In the genomic region with DNA sequence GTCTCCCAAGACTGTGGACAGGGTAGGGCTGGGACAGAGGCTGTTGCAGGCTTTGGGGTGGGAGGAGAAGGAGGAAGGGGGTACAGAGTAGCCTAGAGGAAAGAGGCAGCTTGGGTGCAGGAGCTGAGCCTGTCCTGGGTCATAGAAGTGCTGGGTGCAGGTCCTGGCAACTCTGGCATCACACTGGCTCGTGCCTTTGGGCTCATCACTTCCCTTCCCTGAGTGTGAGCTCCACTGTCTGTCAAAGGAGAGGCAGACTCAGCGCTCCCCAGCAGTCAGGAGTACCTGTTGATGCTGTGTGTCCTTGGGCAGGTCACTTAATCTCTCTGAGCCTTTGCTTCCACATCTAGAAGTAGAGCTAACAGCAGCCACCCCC, we compare ENCODE assay signal across 19 cellular contexts.
"Had no signal": no experiment of that assay in that cellular context is flagged by ENCODE, and none has a peak within 500 bp of the region (broad histone marks: within the 10 kb centered on the region; RNA-seq: fewer than 3 reads in every experiment).

No MANE protein-coding gene starts in this region.

- H3K36me3 ChIP-seq: esophagus squamous epithelium, gastroesophageal sphincter, thoracic aorta, transverse colon had no signal

- H3K9me3 ChIP-seq: esophagus squamous epithelium, gastroesophageal sphincter, psoas muscle, thoracic aorta, transverse colon had no signal

- FAIRE-seq: keratinocyte had no signal

- H3K4me1 ChIP-seq: gastroesophageal sphincter, parathyroid adenoma, psoas muscle, transverse colon had no signal

- H3K4me3 ChIP-seq: esophagus squamous epithelium, gastroesophageal sphincter, lung, psoas muscle, smooth muscle cell, thoracic aorta, transverse colon had no signal

- H2AFZ ChIP-seq: parathyroid adenoma had no signal

- H3K27ac ChIP-seq: esophagus squamous epithelium, gastroesophageal sphincter, parathyroid adenoma, psoas muscle, thoracic aorta, transverse colon had no signal

- ATAC-seq: effector memory CD8-positive, alpha-beta T cell; gastroesophageal sphincter; left ventricle myocardium superior; psoas muscle; right cardiac atrium had no signal

- H3K79me2 ChIP-seq: parathyroid adenoma had no signal

- DNase-seq: effector memory CD8-positive, alpha-beta T cell; esophagus squamous epithelium; foreskin fibroblast; glutamatergic neuron; left ventricle myocardium superior; mesenchymal stem cell; naive B cell; occipital lobe; psoas muscle; right cardiac atrium; stimulated activated CD4-positive, alpha-beta T cell treated with anti-CD3 and anti-CD28 coated beads, Interleukin-2, amount 100 ng/mL, for 48 hours; stimulated activated naive CD4-positive, alpha-beta T cell treated with Interleukin-2 at 50 U/mL for 16 hours; transverse colon had no signal

- H3K4me2 ChIP-seq: smooth muscle cell had no signal

- H3K9ac ChIP-seq: parathyroid adenoma had no signal
